16 cellular contexts compared by ENCODE assay signal in genomic region chr5:86337667-86338460, GRCh38.
A peak's percentile ranks its signal among the peaks of the same experiment; 100 is the strongest.
DNase-seq lines count a peak whose midpoint lies in the region; ATAC-seq and TF ChIP-seq lines count a peak whose summit lies in the region.
"Had no signal": no experiment of that assay in that cellular context is flagged by ENCODE, and none has a peak within 500 bp of the region (broad histone marks: within the 10 kb centered on the region; RNA-seq: fewer than 3 reads in every experiment).

No MANE protein-coding gene starts in this region.

- H3K4me2 ChIP-seq in H9 (ENCODE audit: insufficient read depth, insufficient read length, low read length) = no peak overlapping the region
- H3K4me2 ChIP-seq: BLaER1 had no signal

- no peak overlapping the region for H2BK15ac ChIP-seq in H9 (ENCODE audit: low read depth, low read length)

- no peaks in the 10 kb centered on the region for H3K27me3 ChIP-seq in H9 (ENCODE audit: insufficient read depth, low read length)
- H3K27me3 ChIP-seq in endodermal cell (ENCODE audit: control insufficient read depth, insufficient read depth, low read length, poor library complexity, severe bottlenecking) = no peaks in the 10 kb centered on the region
- H3K27me3 ChIP-seq in spleen (replicated peaks in 1 of 7) = no peaks in the 10 kb centered on the region
- H3K27me3 ChIP-seq: BLaER1 had no signal

- H3K79me1 ChIP-seq in H9 (ENCODE audit: insufficient read depth, low read depth, low read length, poor library complexity, severe bottlenecking) = no peaks in the 10 kb centered on the region

- intact Hi-C loops in spleen (cut with DNase I; ENCODE audit: low total_unique reads) = no loop called here

- no peak overlapping the region for H3K4me3 ChIP-seq in endodermal cell (ENCODE audit: low read length)
- H3K4me3 ChIP-seq in spleen = no peak overlapping the region
- H3K4me3 ChIP-seq: BLaER1 had no signal

- H2BK20ac ChIP-seq in H9 (ENCODE audit: low read depth, low read length, poor library complexity, severe bottlenecking) = no peak overlapping the region

- no peaks in the 10 kb centered on the region for H3K23me2 ChIP-seq in H9 (ENCODE audit: insufficient read length, low read depth, low read length, poor library complexity, severe bottlenecking)

- peaks cover 2% of the 10 kb centered on the region in 2 experiments; a peak in 1 of 5 replicates for H3K9me3 Mint-ChIP-seq in H9
- H3K9me3 Mint-ChIP-seq in endodermal cell = no peaks in the 10 kb centered on the region
- no peaks in the 10 kb centered on the region for H3K9me3 Mint-ChIP-seq in activated T-helper 17 cell treated with anti-CD3 and anti-CD28 coated beads, Interleukin-2, amount 50 U/mL, for 72 hours
- H3K9me3 Mint-ChIP-seq: T-cell had no signal

- no peak overlapping the region for H2AFZ ChIP-seq in H9 (ENCODE audit: low read length)

- H3K23ac ChIP-seq in H9 (ENCODE audit: insufficient read length, low read depth, low read length) = no peak overlapping the region

- H4K8ac ChIP-seq in H9 (replicated peaks; ENCODE audit: insufficient read length, low read depth, low read length) = no peak overlapping the region

- no peak for ATAC-seq in activated T-helper 17 cell treated with anti-CD3 and anti-CD28 coated beads, Interleukin-2, amount 50 U/mL, for 72 hours (replicated peaks)
- ATAC-seq in HG03039 (IDR thresholded peaks at IDR 0.05; ENCODE audit: unreplicated experiment) = no peak
- ATAC-seq: HCT116, T-cell had no signal

- H3K27ac ChIP-seq in H9 (ENCODE audit: insufficient read length, low read depth, low read length) = no peak overlapping the region
- H3K27ac ChIP-seq in endodermal cell (ENCODE audit: low read depth, low read length) = no peak overlapping the region
- no peak overlapping the region for H3K27ac ChIP-seq in spleen
- H3K27ac ChIP-seq: BLaER1, RWPE1 had no signal

- H3K36me3 ChIP-seq in endodermal cell (ENCODE audit: control insufficient read depth, insufficient read depth, low read length) = no peaks in the 10 kb centered on the region
- no peaks in the 10 kb centered on the region for H3K36me3 ChIP-seq in spleen
- H3K36me3 ChIP-seq: BLaER1 had no signal

- no peak overlapping the region for H3K9ac ChIP-seq in H9 (ENCODE audit: extremely low read depth, insufficient read length, low read length)
- H3K9ac ChIP-seq in endodermal cell (ENCODE audit: extremely low read depth, low read length, poor library complexity, severe bottlenecking) = no peak overlapping the region
- H3K9ac ChIP-seq: BLaER1 had no signal

- H3K14ac ChIP-seq in H9 (ENCODE audit: insufficient read depth, low read length) = no peak overlapping the region

- no peak overlapping the region for H3K4ac ChIP-seq in H9 (ENCODE audit: low read depth, low read length)

- H3K4me1 ChIP-seq in H9 (ENCODE audit: insufficient read depth, low read length) (no peaks in the 10 kb centered on the region), endodermal cell (ENCODE audit: control insufficient read depth, insufficient read depth, low read length) (no peaks in the 10 kb centered on the region), spleen (no peaks in the 10 kb centered on the region)
- H3K4me1 ChIP-seq: BLaER1 had no signal

- H3K4me3 Mint-ChIP-seq in H9 = no peak overlapping the region
- H3K4me3 Mint-ChIP-seq in endodermal cell = no peak overlapping the region
- H3K4me3 Mint-ChIP-seq in activated T-helper 17 cell treated with anti-CD3 and anti-CD28 coated beads, Interleukin-2, amount 50 U/mL, for 72 hours = no peak overlapping the region
- H3K4me3 Mint-ChIP-seq: T-cell had no signal

- no peak overlapping the region for H4K5ac ChIP-seq in H9 (ENCODE audit: insufficient read length, low read depth, low read length)

- H3K27me3 Mint-ChIP-seq in H9 (ENCODE audit: low read depth) (no peaks in the 10 kb centered on the region), endodermal cell (ENCODE audit: insufficient read depth) (no peaks in the 10 kb centered on the region)
- peaks cover 3% of the 10 kb centered on the region for H3K27me3 Mint-ChIP-seq in activated T-helper 17 cell treated with anti-CD3 and anti-CD28 coated beads, Interleukin-2, amount 50 U/mL, for 72 hours
- H3K27me3 Mint-ChIP-seq: T-cell had no signal

- TF ChIP-seq POLR2A in spleen (IDR thresholded peaks at IDR 0.05) = no peak

- H3K36me3 Mint-ChIP-seq in H9 (ENCODE audit: insufficient read depth in 1 of 3, low read depth in 3 of 3) (no peaks in the 10 kb centered on the region), endodermal cell (ENCODE audit: low read depth) (no peaks in the 10 kb centered on the region)
- H3K36me3 Mint-ChIP-seq in activated T-helper 17 cell treated with anti-CD3 and anti-CD28 coated beads, Interleukin-2, amount 50 U/mL, for 72 hours (ENCODE audit: low read depth) = no peaks in the 10 kb centered on the region
- H3K36me3 Mint-ChIP-seq: T-cell had no signal

- H3K18ac ChIP-seq in H9 (ENCODE audit: insufficient read length, low read depth, low read length) = no peak overlapping the region

- H3T11ph ChIP-seq in H9 (ENCODE audit: low read length) = no peak overlapping the region

- no peaks in the 10 kb centered on the region for H3K79me2 ChIP-seq in H9 (ENCODE audit: insufficient read depth, low read length)

- H3K56ac ChIP-seq in H9 (ENCODE audit: insufficient read length, low read depth, low read length) = no peak overlapping the region

- no peak overlapping the region for H2BK12ac ChIP-seq in H9 (ENCODE audit: insufficient read length, low read depth, low read length)

- H2BK5ac ChIP-seq in H9 (ENCODE audit: insufficient read length, low read length) = no peak overlapping the region

- H3K27ac Mint-ChIP-seq in H9 (no peak overlapping the region), endodermal cell (no peak overlapping the region)
- H3K27ac Mint-ChIP-seq in activated T-helper 17 cell treated with anti-CD3 and anti-CD28 coated beads, Interleukin-2, amount 50 U/mL, for 72 hours = no peak overlapping the region
- H3K27ac Mint-ChIP-seq: T-cell had no signal

- H3K4me1 Mint-ChIP-seq in H9 = no peaks in the 10 kb centered on the region
- H3K4me1 Mint-ChIP-seq in endodermal cell = no peaks in the 10 kb centered on the region
- no peaks in the 10 kb centered on the region for H3K4me1 Mint-ChIP-seq in activated T-helper 17 cell treated with anti-CD3 and anti-CD28 coated beads, Interleukin-2, amount 50 U/mL, for 72 hours
- H3K4me1 Mint-ChIP-seq: T-cell had no signal

- peak; percentile 45 for DNase-seq in H9
- DNase-seq in endodermal cell = no peak
- DNase-seq in spleen = peak; percentile 66
- no peak for DNase-seq in HK-2 (ENCODE audit: unreplicated experiment)
- DNase-seq: DMS 273 treated with DMSO at 0.1 percent for 48 hours; KG1; NCI-H1092; NCI-H69; NK-92 treated with Interleukin-12 subunit alpha and Interleukin-12 subunit beta, amount 100 ng/mL, for 24 hours; T-cell had no signal

- TF ChIP-seq CTCF in GM12873 (IDR thresholded peaks at IDR 0.05; ENCODE audit: insufficient read depth, low read depth, low read length, missing control alignments) (peak; percentile 31), H9 (conservative IDR thresholded peaks at IDR 0.05) (peak; percentile 42; the same call in 2 of the 3 replicates), endodermal cell (conservative IDR thresholded peaks at IDR 0.05) (peak; percentile 40), spleen (IDR thresholded peaks at IDR 0.05 in 8 of 11, conservative IDR thresholded peaks at IDR 0.05 in 3 of 11) (no peak)

- H3K9me3 ChIP-seq in H9 (ENCODE audit: control insufficient read depth, low read depth, low read length) (no peaks in the 10 kb centered on the region), endodermal cell (ENCODE audit: control insufficient read depth, low read length) (no peaks in the 10 kb centered on the region), spleen (no peaks in the 10 kb centered on the region)
- H3K9me3 ChIP-seq: BLaER1 had no signal

- no CpG with 5 or more reads among the region's 10 CpGs for WGBS in H9 (ENCODE audit: extremely low coverage, insufficient read length, low lambda C conversion rate)
- WGBS in endodermal cell (ENCODE audit: insufficient coverage in 1 of 2, insufficient read length in 1 of 2), 2 experiments = 82 to 100% methylated on average over 5 to 10 of the region's 10 CpGs
- 80 to 97% (median 84%) methylated on average over 10 of the region's 10 CpGs for WGBS in spleen, 5 donors

- H4K20me1 ChIP-seq in H9 (ENCODE audit: control insufficient read depth, insufficient read depth, insufficient read length) = no peaks in the 10 kb centered on the region
- H4K20me1 ChIP-seq: BLaER1 had no signal

- H2AK5ac ChIP-seq in H9 (ENCODE audit: insufficient read length, low read length) = no peak overlapping the region

- no peak overlapping the region for H4K91ac ChIP-seq in H9 (ENCODE audit: insufficient read length, low read depth, low read length)

- H2BK120ac ChIP-seq in H9 (ENCODE audit: low read depth, low read length, poor library complexity, severe bottlenecking) = no peak overlapping the region

Comparison
In these comparisons a context has a peak if more than half of its experiments do, and no peak if none do; other contexts are left out.
1. CTCF ChIP-seq: peak in GM12873 (single experiment), H9 (single experiment) and endodermal cell (single experiment); none in spleen (0 of 11).
2. DNase-seq: peak in H9 (single experiment) and spleen (single experiment); none in endodermal cell (single experiment) and HK-2 (single experiment).